34 cellular contexts compared by ENCODE assay signal in genomic region chr12:109144224-109144623, GRCh38.
"Had no signal": no experiment of that assay in that cellular context is flagged by ENCODE, and none has a peak within 500 bp of the region (broad histone marks: within the 10 kb centered on the region; RNA-seq: fewer than 3 reads in every experiment).

No MANE protein-coding gene starts in this region.

- DNase-seq: activated B cell treated with CpG ODN at 0.5 μM for 24 hours; activated CD4-positive, alpha-beta memory T cell treated with anti-CD3 and anti-CD28 coated beads for 36 hours; activated CD4-positive, alpha-beta T cell treated with anti-CD3 and anti-CD28 coated beads for 4 hours; activated CD4-positive, alpha-beta T cell treated with anti-CD3 and anti-CD28 coated beads, Interleukin-2, amount 50 U/mL, for 1 hour; activated CD4-positive, CD25-positive, alpha-beta regulatory T cell treated with anti-CD3 and anti-CD28 coated beads, Interleukin-2, amount 50 U/mL, for 72 hours; activated CD8-positive, alpha-beta memory T cell treated with anti-CD3 and anti-CD28 coated beads for 24 hours; activated CD8-positive, alpha-beta memory T cell treated with anti-CD3 and anti-CD28 coated beads, Interleukin-2, amount 10 ng/mL, durations not matched to agents 7 days and 5 days; activated CD8-positive, alpha-beta memory T cell treated with anti-CD3 and anti-CD28 coated beads, Interleukin-2, amount 50 U/mL, for 48 hours; activated effector memory CD4-positive, alpha-beta T cell treated with Interleukin-2 at 50 U/mL for 16 hours; activated naive CD4-positive, alpha-beta T cell treated with anti-CD3 and anti-CD28 coated beads, Interleukin-2, amount 10 ng/mL, durations not matched to agents 7 days and 5 days; activated T-cell treated with anti-CD3 and anti-CD28 coated beads, Interleukin-2, amount 50 U/mL, for 48 hours; amygdala; Karpas-422; KBM-7; NCI-H1105; NCI-H1417 treated with DMSO at 0.1 percent for 48 hours; NCI-H187 treated with DMSO at 0.1 percent for 48 hours; NCI-H2081; NCI-H2171 treated with DMSO at 0.1 percent for 48 hours; NCI-H2227 treated with DMSO at 0.1 percent for 48 hours; NCI-H446 treated with DMSO at 0.1 percent for 48 hours; NCI-H524; NCI-H69; PC-9; SIG-M5; SW 1271; T-helper 1 cell; T-helper 2 cell; T-helper 9 cell had no signal

- H3K27me3 ChIP-seq: ascending aorta, cardiac muscle cell had no signal

- H3K4me3 ChIP-seq: ascending aorta, cardiac muscle cell, PC-9 had no signal

- ATAC-seq: activated CD8-positive, alpha-beta memory T cell treated with anti-CD3 and anti-CD28 coated beads, Interleukin-2, amount 10 ng/mL, durations not matched to agents 7 days and 5 days; Right ventricle myocardium inferior had no signal

- H3K27ac ChIP-seq: ascending aorta, cardiac muscle cell, PC-9, RWPE1, VCaP had no signal

- H3K9me3 ChIP-seq: ascending aorta had no signal

- H3K4me1 ChIP-seq: ascending aorta had no signal
